26 cellular contexts compared by ENCODE assay signal in the genomic region with DNA sequence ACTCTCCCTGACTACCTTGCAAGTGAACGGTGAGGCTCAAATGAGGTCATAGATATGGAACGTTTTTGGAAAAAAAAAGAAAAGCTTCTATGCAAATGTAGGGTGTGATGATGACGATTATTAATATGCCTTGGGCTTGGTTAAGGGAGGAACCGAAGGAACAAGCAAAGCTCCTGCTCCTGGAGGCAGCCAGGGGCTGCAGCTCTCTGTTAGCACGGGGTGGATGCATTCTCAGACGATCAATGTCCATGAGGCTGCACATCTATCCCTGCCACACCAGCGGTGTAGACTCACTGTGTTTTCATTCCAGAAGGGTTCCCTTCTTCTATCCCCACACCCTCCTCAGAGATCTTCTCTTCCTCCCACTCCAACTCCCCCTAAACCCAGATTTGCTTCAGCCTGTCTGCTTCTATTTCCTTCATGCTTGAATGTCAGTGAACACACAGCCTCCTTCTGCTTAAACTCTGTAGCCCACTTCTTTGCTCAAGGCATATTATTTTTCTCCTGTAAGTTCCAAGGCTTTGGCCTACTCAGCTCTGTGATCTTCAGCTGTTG. TPM values are rescaled to one million over a fixed set of nuclear protein-coding genes. Genes with fewer than 3 reads are reported as not detected.
A peak's percentile ranks its signal among the peaks of the same experiment; 100 is the strongest.
DNase-seq lines count a peak whose midpoint lies in the region; ATAC-seq and TF ChIP-seq lines count a peak whose summit lies in the region.
"Had no signal": no experiment of that assay in that cellular context is flagged by ENCODE, and none has a peak within 500 bp of the region (broad histone marks: within the 10 kb centered on the region; RNA-seq: fewer than 3 reads in every experiment).

No MANE protein-coding gene starts in this region.

- H3K9me3 Mint-ChIP-seq in nephron progenitor cell: no peaks in the 10 kb centered on the region
- H3K9me3 Mint-ChIP-seq in mesothelial cell of epicardium: peaks cover 5% of the 10 kb centered on the region
- H3K9me3 Mint-ChIP-seq: activated CD8-positive, alpha-beta T cell treated with anti-CD3 and anti-CD28 coated beads for 36 hours; activated naive CD4-positive, alpha-beta T cell treated with anti-CD3 and anti-CD28 coated beads, Interleukin-2, amount 50 U/mL, for 24 hours; activated T-helper 2 cell treated with anti-CD3 and anti-CD28 coated beads, Interferon-gamma antibody, Interleukin-2, Interleukin-4, amounts not matched to agents 10 μg/mL and 5 μg/mL and 100 μg/mL, durations not matched to agents 14 hours and 24 hours and 36 hours; CD8-positive, alpha-beta memory T cell; dendritic cell treated with granulocyte-macrophage colony-stimulating factor and Interleukin-4, amounts not matched to agents 40 ng/mL and 50 ng/mL, for 4 days; memory B cell; stimulated activated naive CD8-positive, alpha-beta T cell treated with anti-CD3 and anti-CD28 coated beads, Interleukin-15, amount 100 ng/mL, for 72 hours had no signal

- H3K4me3 ChIP-seq in BE2C (ENCODE audit: low read depth, low read length) (peak overlapping the region; percentile 46), heart right ventricle (no peak overlapping the region)
- H3K4me3 ChIP-seq: A549, skin epidermis, tibial nerve had no signal

- no peaks in the 10 kb centered on the region for H3K27me3 ChIP-seq in BE2C
- peaks cover 0 to 13% (median 6%) of the 10 kb centered on the region in 7 donors for H3K27me3 ChIP-seq in heart right ventricle
- H3K27me3 ChIP-seq: tibial nerve had no signal

- H3K27me3 Mint-ChIP-seq in nephron progenitor cell (ENCODE audit: low read depth, poor library complexity) (peaks cover 19% of the 10 kb centered on the region), mesothelial cell of epicardium (ENCODE audit: low read depth) (peaks cover 55% of the 10 kb centered on the region)
- H3K27me3 Mint-ChIP-seq: activated naive CD4-positive, alpha-beta T cell treated with anti-CD3 and anti-CD28 coated beads, Interleukin-2, amount 50 U/mL, for 24 hours had no signal

- H3K27ac Mint-ChIP-seq in nephron progenitor cell (peak overlapping the region; percentile 3), mesothelial cell of epicardium (no peak overlapping the region)
- H3K27ac Mint-ChIP-seq: activated CD8-positive, alpha-beta T cell treated with anti-CD3 and anti-CD28 coated beads for 36 hours; activated naive CD4-positive, alpha-beta T cell treated with anti-CD3 and anti-CD28 coated beads, Interleukin-2, amount 50 U/mL, for 24 hours; activated T-helper 2 cell treated with anti-CD3 and anti-CD28 coated beads, Interferon-gamma antibody, Interleukin-2, Interleukin-4, amounts not matched to agents 10 μg/mL and 5 μg/mL and 100 μg/mL, durations not matched to agents 14 hours and 24 hours and 36 hours; CD8-positive, alpha-beta memory T cell; dendritic cell treated with granulocyte-macrophage colony-stimulating factor and Interleukin-4, amounts not matched to agents 40 ng/mL and 50 ng/mL, for 4 days; memory B cell; stimulated activated naive CD8-positive, alpha-beta T cell treated with anti-CD3 and anti-CD28 coated beads, Interleukin-15, amount 100 ng/mL, for 72 hours had no signal

- H3K36me3 ChIP-seq in BE2C: no peaks in the 10 kb centered on the region
- H3K36me3 ChIP-seq in heart right ventricle: no peaks in the 10 kb centered on the region
- H3K36me3 ChIP-seq: tibial nerve had no signal

- intact Hi-C loops in heart right ventricle (cut with DNase I): no loop called here

- WGBS in heart right ventricle, 2 donors: 55 to 62% methylated on average over 7 of the region's 7 CpGs

- DNase-seq in BE2C: peak; percentile 33
- DNase-seq in NCI-H526 (lab: John Stamatoyannopoulos, UW): peak; percentile 54 to 69
- peak; percentile 58 for DNase-seq in cerebellar cortex (ENCODE audit: low spot score)
- no peak for DNase-seq in nephron progenitor cell
- DNase-seq in mesothelial cell of epicardium (ENCODE audit: low spot score in 2 of 2, unreplicated experiment in 2 of 2): no peak
- DNase-seq in NCI-H524 treated with DMSO at 0.1 percent for 48 hours (lab: John Stamatoyannopoulos, UW): no peak
- DNase-seq in heart right ventricle: no peak
- DNase-seq: activated CD4-positive, alpha-beta T cell treated with anti-CD3 and anti-CD28 coated beads for 1 hour; activated CD8-positive, alpha-beta T cell treated with anti-CD3 and anti-CD28 coated beads for 36 hours; CD8-positive, alpha-beta memory T cell; DMS 273 treated with DMSO at 0.1 percent for 48 hours; Kasumi-1; occipital lobe; stimulated activated naive CD8-positive, alpha-beta T cell treated with anti-CD3 and anti-CD28 coated beads, Interleukin-15, amount 100 ng/mL, for 72 hours had no signal

- peaks cover 10% of the 10 kb centered on the region for H3K4me1 Mint-ChIP-seq in nephron progenitor cell
- no peaks in the 10 kb centered on the region for H3K4me1 Mint-ChIP-seq in mesothelial cell of epicardium
- H3K4me1 Mint-ChIP-seq: memory B cell had no signal

- H3K9me3 ChIP-seq in BE2C (no peaks in the 10 kb centered on the region), heart right ventricle (peaks cover 0 to 7% (median 0%) of the 10 kb centered on the region in 11 donors)
- H3K9me3 ChIP-seq: A549, tibial nerve had no signal

- ATAC-seq in HG03095 (IDR thresholded peaks at IDR 0.05; ENCODE audit: unreplicated experiment) (no peak), heart right ventricle (no peak)
- ATAC-seq: A549; activated CD8-positive, alpha-beta T cell treated with anti-CD3 and anti-CD28 coated beads for 36 hours; HCT116; left lobe of liver; stimulated activated naive CD8-positive, alpha-beta T cell treated with anti-CD3 and anti-CD28 coated beads, Interleukin-15, amount 100 ng/mL, for 72 hours had no signal

- H3K4me3 Mint-ChIP-seq in nephron progenitor cell: no peak overlapping the region
- no peak overlapping the region for H3K4me3 Mint-ChIP-seq in mesothelial cell of epicardium
- H3K4me3 Mint-ChIP-seq: activated CD8-positive, alpha-beta T cell treated with anti-CD3 and anti-CD28 coated beads for 36 hours; activated naive CD4-positive, alpha-beta T cell treated with anti-CD3 and anti-CD28 coated beads, Interleukin-2, amount 50 U/mL, for 24 hours; CD8-positive, alpha-beta memory T cell; dendritic cell treated with granulocyte-macrophage colony-stimulating factor and Interleukin-4, amounts not matched to agents 40 ng/mL and 50 ng/mL, for 4 days; memory B cell; stimulated activated naive CD8-positive, alpha-beta T cell treated with anti-CD3 and anti-CD28 coated beads, Interleukin-15, amount 100 ng/mL, for 72 hours had no signal

- no peaks in the 10 kb centered on the region for H3K36me3 Mint-ChIP-seq in nephron progenitor cell (ENCODE audit: low read depth)
- no peaks in the 10 kb centered on the region for H3K36me3 Mint-ChIP-seq in mesothelial cell of epicardium
- H3K36me3 Mint-ChIP-seq: activated naive CD4-positive, alpha-beta T cell treated with anti-CD3 and anti-CD28 coated beads, Interleukin-2, amount 50 U/mL, for 24 hours; CD8-positive, alpha-beta memory T cell; memory B cell had no signal

- no peak for TF ChIP-seq CTCF in BE2C (IDR thresholded peaks at IDR 0.05; ENCODE audit: low read depth, low read length)
- TF ChIP-seq CTCF in nephron progenitor cell (IDR thresholded peaks at IDR 0.05): no peak
- TF ChIP-seq CTCF in mesothelial cell of epicardium (IDR thresholded peaks at IDR 0.05; ENCODE audit: unreplicated experiment): no peak
- no peak for TF ChIP-seq CTCF in heart right ventricle (IDR thresholded peaks at IDR 0.05)

- no peak overlapping the region for H3K27ac ChIP-seq in heart right ventricle
- H3K27ac ChIP-seq: A549, RWPE1, skin epidermis, tibial nerve had no signal

- H3K4me1 ChIP-seq in BE2C: peaks cover 9% of the 10 kb centered on the region
- H3K4me1 ChIP-seq in heart right ventricle: no peaks in the 10 kb centered on the region
- H3K4me1 ChIP-seq: A549, tibial nerve had no signal

RNA-seq across cellular contexts. Expression of a gene that starts 29.3 kb away (rescaled TPM):
- 50.3 TPM for polyA plus RNA-seq in BE2C (2012; ENCODE audit: insufficient read depth, insufficient read length, low read depth)
- total RNA-seq in mesothelial cell of epicardium: 0.14 to 0.35 TPM (median 0.22 TPM) in 3 replicates
- total RNA-seq in heart right ventricle: 1 to 10 TPM in 7 of 10 donors, under 1 TPM in 3; 0.26 to 3.4 (median 1.7) TPM
- under 1 TPM; 0.78 to 0.80 TPM for polyA plus RNA-seq in heart right ventricle
- total RNA-seq: activated CD8-positive, alpha-beta T cell treated with anti-CD3 and anti-CD28 coated beads for 36 hours; activated T-helper 2 cell treated with anti-CD3 and anti-CD28 coated beads, Interferon-gamma antibody, Interleukin-2, Interleukin-4, amounts not matched to agents 10 μg/mL and 5 μg/mL and 100 μg/mL, durations not matched to agents 14 hours and 24 hours and 36 hours; CD8-positive, alpha-beta memory T cell; left lobe of liver; T-helper 2 cell treated with Interferon-gamma antibody and Interleukin-4, amounts not matched to agents 100 ng/mL and 5 ng/mL, for 36 hours had no signal

RNA-seq across cellular contexts. Expression of a gene that starts 57.8 kb away (rescaled TPM):
- 15.2 TPM for polyA plus RNA-seq in BE2C (2012; ENCODE audit: insufficient read depth, insufficient read length, low read depth)
- 19.4 to 23.4 TPM (median 23.3 TPM) in 3 replicates for total RNA-seq in mesothelial cell of epicardium
- 1 to 10 TPM; 3.8 to 6.0 (median 4.2) TPM for total RNA-seq in heart right ventricle
- 1 to 10 TPM; 4.1 to 4.5 TPM for polyA plus RNA-seq in heart right ventricle

Comparison
In these comparisons a context has a peak if more than half of its experiments do, and no peak if none do; other contexts are left out.
1. DNase-seq: peak in BE2C (single experiment), NCI-H526 (2 of 2) and cerebellar cortex (single experiment); none in nephron progenitor cell (single experiment), mesothelial cell of epicardium (0 of 2), NCI-H524 treated with DMSO at 0.1 percent for 48 hours (single experiment) and heart right ventricle (0 of 2).